ENCODE assay signal across 12 cellular contexts in genomic region chr1:1373051-1373450, GRCh38. TPM values are rescaled to one million over a fixed set of nuclear protein-coding genes. Genes with fewer than 3 reads are reported as not detected.
A peak's percentile ranks its signal among the peaks of the same experiment; 100 is the strongest.
DNase-seq lines count a peak whose midpoint lies in the region; ATAC-seq and TF ChIP-seq lines count a peak whose summit lies in the region.
"Had no signal": no experiment of that assay in that cellular context is flagged by ENCODE, and none has a peak within 500 bp of the region (broad histone marks: within the 10 kb centered on the region; RNA-seq: fewer than 3 reads in every experiment).

No MANE protein-coding gene starts in this region.

- peaks cover 6 to 20% (median 12%) of the 10 kb centered on the region in 3 experiments for H3K36me3 Mint-ChIP-seq in H9 (ENCODE audit: insufficient read depth in 1 of 3, low read depth in 3 of 3)
- H3K36me3 Mint-ChIP-seq in activated T-helper 17 cell treated with anti-CD3 and anti-CD28 coated beads, Interleukin-2, amount 50 U/mL, for 72 hours (ENCODE audit: low read depth): peaks cover 26% of the 10 kb centered on the region
- no peaks in the 10 kb centered on the region for H3K36me3 Mint-ChIP-seq in naive thymus-derived CD8-positive, alpha-beta T cell

- WGBS in H9 (ENCODE audit: extremely low coverage, insufficient read length, low lambda C conversion rate): no CpG with 5 or more reads among the region's 13 CpGs

- no peak overlapping the region for H2AK5ac ChIP-seq in H9 (ENCODE audit: insufficient read length, low read length)

- H3K56ac ChIP-seq in H9 (ENCODE audit: insufficient read length, low read depth, low read length): no peak overlapping the region

- no peak overlapping the region for H3T11ph ChIP-seq in H9 (ENCODE audit: low read length)

- no peak overlapping the region for H2BK20ac ChIP-seq in H9 (ENCODE audit: low read depth, low read length, poor library complexity, severe bottlenecking)

- H4K5ac ChIP-seq in H9 (ENCODE audit: insufficient read length, low read depth, low read length): no peak overlapping the region

- no peak overlapping the region for H2BK120ac ChIP-seq in H9 (ENCODE audit: low read depth, low read length, poor library complexity, severe bottlenecking)

- no peak for TF ChIP-seq CTCF in H9 (conservative IDR thresholded peaks at IDR 0.05)

- H3K27me3 Mint-ChIP-seq in H9 (ENCODE audit: low read depth): peaks cover 5% of the 10 kb centered on the region; the same call in 1 of the 2 replicates
- no peaks in the 10 kb centered on the region for H3K27me3 Mint-ChIP-seq in activated T-helper 17 cell treated with anti-CD3 and anti-CD28 coated beads, Interleukin-2, amount 50 U/mL, for 72 hours
- H3K27me3 Mint-ChIP-seq in naive thymus-derived CD8-positive, alpha-beta T cell: no peaks in the 10 kb centered on the region

- H3K27ac ChIP-seq in BLaER1 (no peak overlapping the region), H9 (ENCODE audit: insufficient read length, low read depth, low read length) (no peak overlapping the region)
- H3K27ac ChIP-seq: brain microvascular endothelial cell, hepatocyte had no signal

- no peak overlapping the region for H2BK5ac ChIP-seq in H9 (ENCODE audit: insufficient read length, low read length)

- no peak overlapping the region for H3K18ac ChIP-seq in H9 (ENCODE audit: insufficient read length, low read depth, low read length)

- H3K4me3 Mint-ChIP-seq in H9: peak overlapping the region; percentile 83 to 88; a peak in 4 of 5 replicates
- H3K4me3 Mint-ChIP-seq in activated T-helper 17 cell treated with anti-CD3 and anti-CD28 coated beads, Interleukin-2, amount 50 U/mL, for 72 hours: peak overlapping the region; percentile 92
- peak overlapping the region in 9 of 10 donors; percentile 26 to 93 (median 82) for H3K4me3 Mint-ChIP-seq in naive thymus-derived CD8-positive, alpha-beta T cell

- H3K36me3 ChIP-seq in BLaER1: peaks cover 30% of the 10 kb centered on the region

- H3K9me3 ChIP-seq in BLaER1 (no peaks in the 10 kb centered on the region), H9 (ENCODE audit: control insufficient read depth, low read depth, low read length) (no peaks in the 10 kb centered on the region)

- H2BK15ac ChIP-seq in H9 (ENCODE audit: low read depth, low read length): no peak overlapping the region

- POLR2A ChIA-PET in naive thymus-derived CD8-positive, alpha-beta T cell (lab: Charles Lee): interaction anchor here (0.9 to 8.9 kb wide), 6 partner anchors 18 to 242 kb away, joined by 3 to 105 read pairs (median 18); partner anchors contain the start of genes CCNL2, DVL1, MIB2 and MRPL20

- H3K4me1 ChIP-seq in BLaER1 (peaks cover 62% of the 10 kb centered on the region), H9 (ENCODE audit: insufficient read depth, low read length) (no peaks in the 10 kb centered on the region; the same call in 1 of the 2 replicates)

- no peak overlapping the region for H3K23ac ChIP-seq in H9 (ENCODE audit: insufficient read length, low read depth, low read length)

- H3K9ac ChIP-seq in BLaER1 (peak overlapping the region; percentile 98; the same call in 1 of the 2 replicates), H9 (ENCODE audit: extremely low read depth, insufficient read length, low read length) (peak overlapping the region; percentile 4)

- no peak overlapping the region for H4K8ac ChIP-seq in H9 (replicated peaks; ENCODE audit: insufficient read length, low read depth, low read length)

- peaks cover 44% of the 10 kb centered on the region for H4K20me1 ChIP-seq in BLaER1
- H4K20me1 ChIP-seq in H9 (ENCODE audit: control insufficient read depth, insufficient read depth, insufficient read length): no peaks in the 10 kb centered on the region

- no peaks in the 10 kb centered on the region; a peak in 1 of 5 replicates for H3K9me3 Mint-ChIP-seq in H9
- H3K9me3 Mint-ChIP-seq in activated T-helper 17 cell treated with anti-CD3 and anti-CD28 coated beads, Interleukin-2, amount 50 U/mL, for 72 hours: no peaks in the 10 kb centered on the region
- H3K9me3 Mint-ChIP-seq in naive thymus-derived CD8-positive, alpha-beta T cell: no peaks in the 10 kb centered on the region

- H3K4ac ChIP-seq in H9 (ENCODE audit: low read depth, low read length): no peak overlapping the region

- H3K27me3 ChIP-seq in BLaER1 (no peaks in the 10 kb centered on the region), H9 (ENCODE audit: insufficient read depth, low read length) (no peaks in the 10 kb centered on the region)
- H3K27me3 ChIP-seq: brain microvascular endothelial cell, hepatocyte had no signal

- no peak overlapping the region for H4K91ac ChIP-seq in H9 (ENCODE audit: insufficient read length, low read depth, low read length)

- H3K79me1 ChIP-seq in H9 (ENCODE audit: insufficient read depth, low read depth, low read length, poor library complexity, severe bottlenecking): peaks cover 13% of the 10 kb centered on the region

- peaks cover 10% of the 10 kb centered on the region for H3K23me2 ChIP-seq in H9 (ENCODE audit: insufficient read length, low read depth, low read length, poor library complexity, severe bottlenecking)

- H3K27ac Mint-ChIP-seq in H9: peak overlapping the region in 1 of 3 experiments; percentile 48; a peak in 1 of 7 replicates
- peak overlapping the region; percentile 43 for H3K27ac Mint-ChIP-seq in activated T-helper 17 cell treated with anti-CD3 and anti-CD28 coated beads, Interleukin-2, amount 50 U/mL, for 72 hours
- peak overlapping the region in 8 of 10 donors; percentile 66 to 94 (median 86) for H3K27ac Mint-ChIP-seq in naive thymus-derived CD8-positive, alpha-beta T cell

- H3K14ac ChIP-seq in H9 (ENCODE audit: insufficient read depth, low read length): no peak overlapping the region

- no peak for ATAC-seq in activated T-helper 17 cell treated with anti-CD3 and anti-CD28 coated beads, Interleukin-2, amount 50 U/mL, for 72 hours (replicated peaks)
- ATAC-seq in naive thymus-derived CD8-positive, alpha-beta T cell: no peak
- ATAC-seq in GM18870 (IDR thresholded peaks at IDR 0.05; ENCODE audit: unreplicated experiment): no peak
- no peak for ATAC-seq in GM19455 (IDR thresholded peaks at IDR 0.05; ENCODE audit: unreplicated experiment)

- DNase-seq in H9 (no peak), DMS 273 treated with DMSO at 0.1 percent for 48 hours (lab: John Stamatoyannopoulos, UW) (no peak)
- DNase-seq in naive thymus-derived CD8-positive, alpha-beta T cell: no peak
- DNase-seq: brain microvascular endothelial cell; NCI-H1930; retina; stimulated activated CD4-positive, alpha-beta T cell treated with anti-CD3 and anti-CD28 coated beads, Interleukin-4, amount 100 ng/mL, for 24 hours had no signal

- H3K4me2 ChIP-seq in BLaER1: peak overlapping the region; percentile 100
- H3K4me2 ChIP-seq in H9 (ENCODE audit: insufficient read depth, insufficient read length, low read length): no peak overlapping the region

- H2AFZ ChIP-seq in H9 (ENCODE audit: low read length): no peak overlapping the region
- H2AFZ ChIP-seq: hepatocyte had no signal

- H2BK12ac ChIP-seq in H9 (ENCODE audit: insufficient read length, low read depth, low read length): no peak overlapping the region

- peaks cover 4% of the 10 kb centered on the region; the same call in 1 of the 2 replicates for H3K79me2 ChIP-seq in H9 (ENCODE audit: insufficient read depth, low read length)

- peaks cover 5 to 10% of the 10 kb centered on the region in 2 experiments for H3K4me1 Mint-ChIP-seq in H9
- H3K4me1 Mint-ChIP-seq in activated T-helper 17 cell treated with anti-CD3 and anti-CD28 coated beads, Interleukin-2, amount 50 U/mL, for 72 hours: no peaks in the 10 kb centered on the region
- H3K4me1 Mint-ChIP-seq in naive thymus-derived CD8-positive, alpha-beta T cell: peaks cover 9 to 48% (median 24%) of the 10 kb centered on the region in 4 donors

- H3K4me3 ChIP-seq in BLaER1: peak overlapping the region; percentile 100
- H3K4me3 ChIP-seq: hepatocyte had no signal

RNA-seq across cellular contexts. Expression of gene AURKAIP1, which starts 2.0 kb away (rescaled TPM):
- 196 and 209 TPM in 2 replicates for total RNA-seq in H9 (2021)
- 100 to 1,000 TPM in 1 of 2 donors, 10 to 100 TPM in 1; 93.3 to 163 TPM for total RNA-seq in activated T-helper 17 cell treated with anti-CD3 and anti-CD28 coated beads, Interleukin-2, amount 50 U/mL, for 72 hours
- 10 to 100 TPM; 68.0 to 70.3 TPM for total RNA-seq in naive thymus-derived CD8-positive, alpha-beta T cell
- 100 to 1,000 TPM; 146 to 169 (median 168) TPM for polyA plus RNA-seq in naive thymus-derived CD8-positive, alpha-beta T cell

RNA-seq across cellular contexts. Expression of gene MXRA8, which starts 14.7 kb away (rescaled TPM):
- total RNA-seq in H9 (2021): 8.1 and 9.6 TPM in 2 replicates
- total RNA-seq in activated T-helper 17 cell treated with anti-CD3 and anti-CD28 coated beads, Interleukin-2, amount 50 U/mL, for 72 hours: under 1 TPM in 1 of 2 donors, not detected in 1; 0.56 TPM
- 1 to 10 TPM; 7.4 to 7.7 TPM for total RNA-seq in naive thymus-derived CD8-positive, alpha-beta T cell
- polyA plus RNA-seq in naive thymus-derived CD8-positive, alpha-beta T cell: 10 to 100 TPM in 2 of 3 donors, 1 to 10 TPM in 1; 7.4 to 22.0 (median 19.7) TPM

RNA-seq across cellular contexts. Expression of gene DVL1, which starts 23.8 kb away (rescaled TPM):
- 66.5 and 71.0 TPM in 2 replicates for total RNA-seq in H9 (2021)
- 10 to 100 TPM; 46.2 to 48.0 TPM for total RNA-seq in activated T-helper 17 cell treated with anti-CD3 and anti-CD28 coated beads, Interleukin-2, amount 50 U/mL, for 72 hours
- 10 to 100 TPM; 41.9 to 53.3 TPM for total RNA-seq in naive thymus-derived CD8-positive, alpha-beta T cell
- polyA plus RNA-seq in naive thymus-derived CD8-positive, alpha-beta T cell: 1 to 10 TPM in 2 of 3 donors, under 1 TPM in 1; 0.99 to 2.0 (median 1.4) TPM

RNA-seq across cellular contexts. Expression of gene CCNL2, which starts 26.1 kb away (rescaled TPM):
- 160 and 173 TPM in 2 replicates for total RNA-seq in H9 (2021)
- total RNA-seq in activated T-helper 17 cell treated with anti-CD3 and anti-CD28 coated beads, Interleukin-2, amount 50 U/mL, for 72 hours: 100 to 1,000 TPM; 103 to 107 TPM
- 100 to 1,000 TPM; 399 to 406 TPM for total RNA-seq in naive thymus-derived CD8-positive, alpha-beta T cell
- polyA plus RNA-seq in naive thymus-derived CD8-positive, alpha-beta T cell: 10 to 100 TPM; 13.4 to 28.1 (median 13.7) TPM

RNA-seq across cellular contexts. Expression of gene MRPL20, which starts 34.0 kb away (rescaled TPM):
- total RNA-seq in H9 (2021): 156 and 162 TPM in 2 replicates
- 100 to 1,000 TPM in 1 of 2 donors, 10 to 100 TPM in 1; 57.7 to 147 TPM for total RNA-seq in activated T-helper 17 cell treated with anti-CD3 and anti-CD28 coated beads, Interleukin-2, amount 50 U/mL, for 72 hours
- total RNA-seq in naive thymus-derived CD8-positive, alpha-beta T cell: 100 to 1,000 TPM; 162 to 165 TPM
- 100 to 1,000 TPM; 203 to 233 (median 224) TPM for polyA plus RNA-seq in naive thymus-derived CD8-positive, alpha-beta T cell
